1 cellular context compared by ENCODE assay signal in the genomic region with DNA sequence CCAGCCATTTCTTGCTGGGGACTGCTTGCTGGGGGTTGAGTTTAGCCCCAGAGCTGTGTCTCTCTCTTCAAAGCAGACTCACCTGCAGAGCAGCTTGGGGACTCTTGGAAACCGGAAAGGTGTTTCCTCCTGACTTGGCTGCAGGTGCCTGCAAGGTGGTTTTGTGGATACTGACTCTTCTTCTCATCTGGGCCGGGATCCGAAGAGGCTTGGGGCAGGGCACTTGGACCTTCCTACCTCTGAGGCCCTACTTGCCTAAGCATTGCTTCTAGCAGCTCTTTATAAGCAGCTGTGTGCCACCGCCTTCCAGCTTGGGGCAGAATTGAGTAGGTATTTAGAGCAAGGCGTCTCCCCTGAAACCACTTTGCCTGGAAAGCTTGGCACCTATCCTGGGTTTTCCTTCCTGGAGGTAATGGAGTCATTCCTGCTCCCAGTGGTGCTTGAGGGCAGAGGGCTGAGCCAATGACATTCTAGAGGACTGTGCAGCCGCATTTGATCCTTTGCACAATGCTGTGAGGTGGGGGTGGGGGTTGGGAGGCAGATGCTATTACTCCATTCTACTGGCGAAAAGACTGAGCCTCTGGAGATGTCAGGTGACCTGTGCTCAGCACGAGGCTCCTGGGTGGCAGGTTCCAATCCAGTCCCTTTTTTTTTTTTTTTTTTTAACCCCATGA.
TF ChIP-seq lines count a peak whose summit lies in the region.

No MANE protein-coding gene starts in this region.

TF ChIP-seq in HCT116, 20 proteins besides CTCF, POLR2A, EP300 and RAD21 (continued from another document):
- TF ChIP-seq REST (IDR thresholded peaks at IDR 0.05; ENCODE audit: low read depth) (no peak), CBX3 (IDR thresholded peaks at IDR 0.05; ENCODE audit: low read depth) (no peak)
